18 cellular contexts compared by ENCODE assay signal in the genomic region with DNA sequence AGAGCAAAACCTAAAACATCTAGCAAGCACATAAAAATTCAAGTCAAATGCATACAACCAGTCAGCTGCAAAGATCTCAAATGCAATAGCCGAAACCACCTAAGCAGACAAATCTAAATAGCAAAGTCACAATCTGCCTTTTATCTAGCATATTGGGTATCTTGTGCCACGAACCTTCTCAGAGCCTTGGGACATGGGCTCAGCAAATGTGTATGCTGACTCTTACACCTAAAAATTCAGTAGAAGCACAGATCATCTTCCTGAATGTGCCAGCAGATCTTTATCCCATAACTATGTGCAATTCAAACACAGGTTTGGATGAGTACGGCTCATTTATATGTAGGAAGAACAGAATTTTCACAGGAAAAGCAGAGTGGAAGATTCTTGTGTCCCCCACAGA.
A peak's percentile ranks its signal among the peaks of the same experiment; 100 is the strongest.
DNase-seq lines count a peak whose midpoint lies in the region; ATAC-seq, FAIRE-seq and TF ChIP-seq lines count a peak whose summit lies in the region.
"Had no signal": no experiment of that assay in that cellular context is flagged by ENCODE, and none has a peak within 500 bp of the region (broad histone marks: within the 10 kb centered on the region; RNA-seq: fewer than 3 reads in every experiment).

No MANE protein-coding gene starts in this region.

- H2AFZ ChIP-seq in PC-9: no peak overlapping the region
- H2AFZ ChIP-seq: hepatocyte had no signal

- H3F3A ChIP-seq in PC-9 (ENCODE audit: insufficient read depth, low read depth): 0 out of 2 replicates have a peak, but pooled peaks cover 3% of the 10 kb centered on the region

- H3K9me2 ChIP-seq in PC-9 (ENCODE audit: insufficient read depth): no peaks in the 10 kb centered on the region

- no peak for DNase-seq in activated naive CD4-positive, alpha-beta T cell (lab: John Stamatoyannopoulos, UW)
- DNase-seq in PC-9 (no peak), bronchial epithelial cell (ENCODE audit: low read depth) (no peak), middle frontal gyrus (ENCODE audit: extremely low spot score, low spot score) (no peak), urothelium cell line (ENCODE audit: low spot score) (no peak)
- DNase-seq: activated B cell treated with CpG ODN at 0.5 μM for 24 hours, dermis blood vessel endothelial cell, NCI-H748 treated with DMSO at 0.1 percent for 48 hours, pancreas had no signal

- CTCF ChIA-PET in PC-9 (lab: Charles Lee): interaction anchor here (0.6 to 1.2 kb wide), 3 partner anchors 120 to 366 kb away, joined by 3 to 5 read pairs (median 4); no protein-coding TSS in a partner anchor

- H3K36me3 ChIP-seq in PC-9 (ENCODE audit: low read depth): no peaks in the 10 kb centered on the region
- no peaks in the 10 kb centered on the region for H3K36me3 ChIP-seq in bronchial epithelial cell (ENCODE audit: control insufficient read depth, insufficient read depth, low read length)
- H3K36me3 ChIP-seq in skeletal muscle tissue (ENCODE audit: control insufficient read depth in 3 of 3, insufficient read depth in 3 of 3, low read length in 3 of 3): no peaks in the 10 kb centered on the region
- H3K36me3 ChIP-seq: pancreas, vagina had no signal

- H3K27me3 ChIP-seq in PC-9 (ENCODE audit: insufficient read depth, low read depth) (no peaks in the 10 kb centered on the region), bronchial epithelial cell (ENCODE audit: control insufficient read depth, insufficient read depth, low read length) (no peaks in the 10 kb centered on the region), skeletal muscle tissue (ENCODE audit: control insufficient read depth in 3 of 3, insufficient read depth in 3 of 3, low read length in 3 of 3) (no peaks in the 10 kb centered on the region)
- H3K27me3 ChIP-seq: hepatocyte, pancreas, vagina had no signal

- H3K79me2 ChIP-seq in PC-9 (ENCODE audit: low read depth): peaks cover 21% of the 10 kb centered on the region
- H3K79me2 ChIP-seq: hepatocyte had no signal

- H3K27me3 Mint-ChIP-seq in activated naive CD4-positive, alpha-beta T cell treated with anti-CD3 and anti-CD28 coated beads, Interleukin-2, amount 50 U/mL, for 24 hours: no peaks in the 10 kb centered on the region
- H3K27me3 Mint-ChIP-seq: activated B cell treated with CpG ODN at 0.5 μM for 24 hours; stimulated activated memory B cell treated with anti-CD40 and anti-IgM and Interleukin-4, amounts not matched to agents 10 μg/mL and 1 μg/mL and 100 μg/mL, for 72 hours had no signal

- POLR2A ChIA-PET in PC-9 (lab: Charles Lee; ENCODE audit: unreplicated experiment): interaction anchor here (0.7 kb wide), 1 partner anchor 59 kb away, joined by 5 read pairs; no protein-coding TSS in a partner anchor

- no peak for ATAC-seq in HG03196 (IDR thresholded peaks at IDR 0.05; ENCODE audit: unreplicated experiment)
- ATAC-seq: stimulated activated memory B cell treated with anti-CD40 and anti-IgM and Interleukin-4, amounts not matched to agents 10 μg/mL and 1 μg/mL and 100 μg/mL, for 72 hours had no signal

- FAIRE-seq in bronchial epithelial cell (lab: Jason Lieb, UNC) (peak; percentile 13), urothelium cell line (lab: Jason Lieb, UNC) (no peak)
- FAIRE-seq: GM18507, pancreas had no signal

- H3K4me1 ChIP-seq in PC-9 (replicated peaks; ENCODE audit: insufficient read depth): peaks cover 25% of the 10 kb centered on the region
- H3K4me1 ChIP-seq in skeletal muscle tissue (ENCODE audit: control insufficient read depth in 3 of 3, insufficient read depth in 3 of 3, low read length in 3 of 3): peaks cover 12 to 23% (median 14%) of the 10 kb centered on the region in 3 donors

- intact Hi-C loops in PC-9 (cut with micrococcal nuclease; ENCODE audit: unreplicated experiment): loop anchor here (10.0 kb wide), 2 partner anchors 51 to 229 kb away; no protein-coding TSS in a partner anchor

- no TSS peak for BruUV-seq in PC-9 (replicated peaks; lab: Mats Ljungman, UMichigan)

- TF ChIP-seq CTCF in PC-9 (conservative IDR thresholded peaks at IDR 0.05): no peak
- TF ChIP-seq CTCF in bronchial epithelial cell (IDR thresholded peaks at IDR 0.05; ENCODE audit: insufficient read depth, low read length, severe bottlenecking): no peak

- no peaks in the 10 kb centered on the region for H3K9me3 Mint-ChIP-seq in activated naive CD4-positive, alpha-beta T cell treated with anti-CD3 and anti-CD28 coated beads, Interleukin-2, amount 50 U/mL, for 24 hours
- H3K9me3 Mint-ChIP-seq: activated B cell treated with CpG ODN at 0.5 μM for 24 hours; IgD-negative memory B cell; stimulated activated memory B cell treated with anti-CD40 and anti-IgM and Interleukin-4, amounts not matched to agents 10 μg/mL and 1 μg/mL and 100 μg/mL, for 72 hours had no signal

- peak overlapping the region; percentile 74 for H3K4me3 Mint-ChIP-seq in activated naive CD4-positive, alpha-beta T cell treated with anti-CD3 and anti-CD28 coated beads, Interleukin-2, amount 50 U/mL, for 24 hours
- H3K4me3 Mint-ChIP-seq: activated B cell treated with CpG ODN at 0.5 μM for 24 hours; IgD-negative memory B cell; stimulated activated memory B cell treated with anti-CD40 and anti-IgM and Interleukin-4, amounts not matched to agents 10 μg/mL and 1 μg/mL and 100 μg/mL, for 72 hours had no signal

- H3K4me1 Mint-ChIP-seq in activated naive CD4-positive, alpha-beta T cell treated with anti-CD3 and anti-CD28 coated beads, Interleukin-2, amount 50 U/mL, for 24 hours: peaks cover 98% of the 10 kb centered on the region
- H3K4me1 Mint-ChIP-seq: stimulated activated memory B cell treated with anti-CD40 and anti-IgM and Interleukin-4, amounts not matched to agents 10 μg/mL and 1 μg/mL and 100 μg/mL, for 72 hours had no signal

- H3K27ac Mint-ChIP-seq in activated naive CD4-positive, alpha-beta T cell treated with anti-CD3 and anti-CD28 coated beads, Interleukin-2, amount 50 U/mL, for 24 hours: peak overlapping the region; percentile 98
- H3K27ac Mint-ChIP-seq: activated B cell treated with CpG ODN at 0.5 μM for 24 hours; IgD-negative memory B cell; stimulated activated memory B cell treated with anti-CD40 and anti-IgM and Interleukin-4, amounts not matched to agents 10 μg/mL and 1 μg/mL and 100 μg/mL, for 72 hours had no signal

- no peaks in the 10 kb centered on the region for H4K20me1 ChIP-seq in PC-9 (ENCODE audit: insufficient read depth)

- H3K9ac ChIP-seq in skeletal muscle tissue (ENCODE audit: low read depth in 1 of 3, low read length in 3 of 3): no peak overlapping the region

- H3K27ac ChIP-seq in PC-9 (peak overlapping the region; percentile 38; the same call in 1 of the 2 replicates), skeletal muscle tissue (ENCODE audit: low read depth, low read length) (peak overlapping the region; percentile 58)
- H3K27ac ChIP-seq: hepatocyte, pancreas, vagina had no signal

- H3K9me3 ChIP-seq in PC-9 (ENCODE audit: insufficient read depth, low read depth): no peaks in the 10 kb centered on the region
- H3K9me3 ChIP-seq in skeletal muscle tissue (ENCODE audit: control insufficient read depth in 3 of 3, low read length in 3 of 3): no peaks in the 10 kb centered on the region
- H3K9me3 ChIP-seq: pancreas, vagina had no signal

- H3K36me3 Mint-ChIP-seq in activated naive CD4-positive, alpha-beta T cell treated with anti-CD3 and anti-CD28 coated beads, Interleukin-2, amount 50 U/mL, for 24 hours: peaks cover 6% of the 10 kb centered on the region
- H3K36me3 Mint-ChIP-seq: IgD-negative memory B cell; stimulated activated memory B cell treated with anti-CD40 and anti-IgM and Interleukin-4, amounts not matched to agents 10 μg/mL and 1 μg/mL and 100 μg/mL, for 72 hours had no signal

- no peak overlapping the region for H3K4me2 ChIP-seq in PC-9
- H3K4me2 ChIP-seq: hepatocyte had no signal

- no peak overlapping the region for H3K4me3 ChIP-seq in PC-9
- H3K4me3 ChIP-seq in bronchial epithelial cell (ENCODE audit: low read depth, low read length): no peak overlapping the region
- H3K4me3 ChIP-seq in skeletal muscle tissue (ENCODE audit: low read length in 3 of 3): no peak overlapping the region
- H3K4me3 ChIP-seq: hepatocyte, pancreas, skin epidermis, vagina had no signal
